Comparison of ENCODE assay signal across 21 cellular contexts in the genomic region with DNA sequence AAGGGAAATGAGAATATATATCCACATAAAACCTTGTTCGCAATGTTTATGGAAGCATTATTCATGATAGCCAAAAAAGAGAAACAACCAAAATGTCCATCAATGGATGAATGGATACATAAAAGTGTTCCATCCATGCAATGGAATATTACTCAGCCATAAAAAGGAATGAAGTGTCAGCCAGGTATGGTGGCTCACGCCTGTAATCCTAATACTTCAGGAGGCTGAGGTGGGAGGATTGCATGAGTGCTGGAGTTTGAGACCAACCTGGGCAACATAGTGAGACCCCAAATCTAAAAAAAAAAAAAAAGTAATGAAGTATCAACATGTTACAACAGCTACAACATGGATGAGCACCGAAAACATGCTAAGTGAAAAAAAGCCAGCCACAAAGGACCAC. TPM values are rescaled to one million over a fixed set of nuclear protein-coding genes. Genes with fewer than 3 reads are reported as not detected.
DNase-seq lines count a peak whose midpoint lies in the region; ATAC-seq, FAIRE-seq and TF ChIP-seq lines count a peak whose summit lies in the region.
"Had no signal": no experiment of that assay in that cellular context is flagged by ENCODE, and none has a peak within 500 bp of the region (broad histone marks: within the 10 kb centered on the region; RNA-seq: fewer than 3 reads in every experiment).

No MANE protein-coding gene starts in this region.

- H3K9me3 ChIP-seq in T-helper 17 cell (ENCODE audit: control insufficient read depth, low read length, poor library complexity, severe bottlenecking), result no peaks in the 10 kb centered on the region
- H3K9me3 ChIP-seq: thoracic aorta had no signal

- no peaks in the 10 kb centered on the region for H3K27me3 Mint-ChIP-seq in activated naive CD4-positive, alpha-beta T cell treated with anti-CD3 and anti-CD28 coated beads for 36 hours (ENCODE audit: low read depth)
- no peaks in the 10 kb centered on the region for H3K27me3 Mint-ChIP-seq in T-helper 17 cell

- intact Hi-C loops in activated naive CD4-positive, alpha-beta T cell treated with anti-CD3 and anti-CD28 coated beads for 36 hours (cut with micrococcal nuclease), result no loop called here

- peak overlapping the region; percentile 99 for H3K27ac ChIP-seq in cingulate gyrus (ENCODE audit: low read depth, low read length)
- H3K27ac ChIP-seq in temporal lobe (ENCODE audit: low read depth, low read length), result peak overlapping the region; percentile 97
- H3K27ac ChIP-seq: parathyroid adenoma, thoracic aorta had no signal

- no peak for TF ChIP-seq POLR2A in H54 (IDR thresholded peaks at IDR 0.05; ENCODE audit: low read depth, low read length)

- no peak for ATAC-seq in T-helper 17 cell
- ATAC-seq in HG03521 (IDR thresholded peaks at IDR 0.05; ENCODE audit: unreplicated experiment), result no peak

- CTCF ChIA-PET in activated naive CD4-positive, alpha-beta T cell treated with anti-CD3 and anti-CD28 coated beads for 36 hours (lab: Charles Lee), result no interaction called here

- H3K36me3 Mint-ChIP-seq in activated naive CD4-positive, alpha-beta T cell treated with anti-CD3 and anti-CD28 coated beads for 36 hours (ENCODE audit: low read depth), result no peaks in the 10 kb centered on the region
- H3K36me3 Mint-ChIP-seq in T-helper 17 cell (ENCODE audit: low read depth), result no peaks in the 10 kb centered on the region
- H3K36me3 Mint-ChIP-seq: memory B cell had no signal

- no peak for FAIRE-seq in H54 (lab: Jason Lieb, UNC)
- FAIRE-seq: endometrium had no signal

- DNase-seq in activated naive CD4-positive, alpha-beta T cell treated with anti-CD3 and anti-CD28 coated beads for 36 hours, result no peak
- no peak for DNase-seq in activated naive CD4-positive, alpha-beta T cell treated with Interleukin-2 at 50 U/mL for 16 hours
- DNase-seq in T-helper 17 cell, result no peak
- DNase-seq in H54 (ENCODE audit: insufficient read length, low spot score), result no peak
- DNase-seq: activated effector memory CD4-positive, alpha-beta T cell treated with anti-CD3 and anti-CD28 coated beads, Interleukin-2, amount 50 U/mL, for 16 hours; COR-L47; Karpas-422; left cardiac atrium; NCI-H187; NCI-H2227 treated with DMSO at 0.1 percent for 48 hours; NCI-H82; OCI-M1; Right ventricle myocardium superior; stimulated activated CD4-positive, alpha-beta T cell treated with anti-CD3 and anti-CD28 coated beads, Interleukin-15, amount 100 ng/mL, for 24 hours had no signal

- H3K27ac Mint-ChIP-seq in activated naive CD4-positive, alpha-beta T cell treated with anti-CD3 and anti-CD28 coated beads for 36 hours, result no peak overlapping the region
- peak overlapping the region; percentile 72 for H3K27ac Mint-ChIP-seq in T-helper 17 cell
- H3K27ac Mint-ChIP-seq: memory B cell had no signal

- peak overlapping the region; percentile 37 for H3K4me3 Mint-ChIP-seq in activated naive CD4-positive, alpha-beta T cell treated with anti-CD3 and anti-CD28 coated beads for 36 hours
- H3K4me3 Mint-ChIP-seq in T-helper 17 cell, result peak overlapping the region; percentile 92

- H3K4me1 Mint-ChIP-seq in activated naive CD4-positive, alpha-beta T cell treated with anti-CD3 and anti-CD28 coated beads for 36 hours (ENCODE audit: low read depth), result peaks cover 23% of the 10 kb centered on the region
- H3K4me1 Mint-ChIP-seq in T-helper 17 cell, result peaks cover 23% of the 10 kb centered on the region

- no peaks in the 10 kb centered on the region for H3K9me3 Mint-ChIP-seq in activated naive CD4-positive, alpha-beta T cell treated with anti-CD3 and anti-CD28 coated beads for 36 hours
- H3K9me3 Mint-ChIP-seq: memory B cell had no signal

RNA-seq across cellular contexts. Expression of a gene that starts 23.6 kb away (rescaled TPM):
- total RNA-seq in activated naive CD4-positive, alpha-beta T cell treated with anti-CD3 and anti-CD28 coated beads for 36 hours, result 10 to 100 TPM; 12.1 to 12.9 TPM
- 10 to 100 TPM; 12.7 to 20.2 TPM for total RNA-seq in T-helper 17 cell
- total RNA-seq in temporal lobe, result 62.4 TPM

RNA-seq across cellular contexts. Expression of a gene that starts 52.2 kb away (rescaled TPM):
- total RNA-seq in activated naive CD4-positive, alpha-beta T cell treated with anti-CD3 and anti-CD28 coated beads for 36 hours, result 1 to 10 TPM; 1.7 to 2.2 TPM
- total RNA-seq in T-helper 17 cell (under 1 TPM; 0.42 to 0.86 TPM), temporal lobe (81.6 TPM)

Comparison
In these comparisons a context has a peak if more than half of its experiments do, and no peak if none do; other contexts are left out.
1. RNA of a gene that starts 52.2 kb away (total RNA-seq): 81.6 TPM in temporal lobe (single experiment); 1.7 to 2.2 TPM in activated naive CD4-positive, alpha-beta T cell treated with anti-CD3 and anti-CD28 coated beads for 36 hours and 0.42 to 0.86 TPM in T-helper 17 cell; every median in the first group is over 10 times any median in the second.